8 cellular contexts compared by ENCODE assay signal in the genomic region with DNA sequence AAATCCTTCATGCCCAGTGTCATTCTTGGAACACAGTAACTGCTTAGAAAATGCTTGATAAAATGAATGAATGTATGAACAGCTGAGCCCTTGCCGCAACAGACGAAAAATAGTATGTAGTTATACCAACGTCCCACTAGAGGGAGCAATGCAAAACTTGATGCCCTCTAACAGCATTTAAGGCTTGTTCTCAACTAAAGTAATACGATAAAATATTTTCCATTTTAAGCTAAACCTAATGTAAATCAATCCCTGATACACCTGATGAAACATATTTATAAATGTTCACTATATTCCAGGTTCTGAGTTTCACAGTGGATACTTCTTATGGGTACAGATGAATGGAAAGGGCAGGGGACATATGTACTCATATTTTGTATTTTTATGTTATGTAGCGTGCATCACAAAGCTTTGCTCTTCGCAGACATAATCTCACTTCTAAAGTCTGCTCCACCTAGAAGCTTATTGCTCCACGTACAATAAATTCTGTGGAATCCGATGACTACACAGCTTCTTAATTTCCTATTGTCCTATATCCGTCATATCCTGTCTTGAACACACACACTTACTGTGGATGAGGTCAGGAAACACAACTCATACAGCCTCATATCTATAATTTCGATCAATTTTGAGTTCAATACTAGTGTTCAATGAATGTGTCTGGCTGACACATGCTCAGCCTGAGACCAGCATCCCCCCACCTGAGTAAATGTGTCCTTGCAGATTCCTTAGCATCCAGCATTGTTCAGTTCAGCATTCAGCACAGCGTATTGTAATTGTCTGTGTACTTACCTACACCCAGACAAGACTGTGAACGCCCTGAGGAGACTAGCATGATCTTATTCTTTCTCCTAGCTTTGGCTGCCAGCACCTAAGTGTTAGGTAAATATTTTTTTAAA. TPM values are rescaled to one million over a fixed set of nuclear protein-coding genes. Genes with fewer than 3 reads are reported as not detected.
DNase-seq lines count a peak whose midpoint lies in the region; ATAC-seq and TF ChIP-seq lines count a peak whose summit lies in the region.

No MANE protein-coding gene starts in this region.

- DNase-seq in ACHN = peak; percentile 64
- peak; percentile 41 for DNase-seq in GM10248 (ENCODE audit: extremely low spot score)
- DNase-seq in central memory CD4-positive, alpha-beta T cell = peak; percentile 48
- no peak for DNase-seq in lung (ENCODE audit: low spot score)
- no peak for DNase-seq in HPDE6-E6E7 (ENCODE audit: extremely low spot score)

- H3K4me3 ChIP-seq in OCI-LY3 (ENCODE audit: low read length) = peak overlapping the region; percentile 59
- no peak overlapping the region for H3K4me3 ChIP-seq in lung

- H3K36me3 ChIP-seq in OCI-LY3 (replicated peaks; ENCODE audit: low read depth, low read length) (no peaks in the 10 kb centered on the region), lung (ENCODE audit: control insufficient read depth in 2 of 2, insufficient read depth in 2 of 2, low read length in 2 of 2) (no peaks in the 10 kb centered on the region)

- TF ChIP-seq CTCF in GM10248 (IDR thresholded peaks at IDR 0.05; ENCODE audit: control extremely low read depth, extremely low read depth, low read depth, missing control alignments) (peak; percentile 65), OCI-LY3 (IDR thresholded peaks at IDR 0.05; ENCODE audit: low read depth, low read length) (peak; percentile 90), lung (IDR thresholded peaks at IDR 0.05; ENCODE audit: control extremely low read depth, extremely low read depth) (peak; percentile 30)

- in situ Hi-C loops in ACHN (cut with HindIII; ENCODE audit: low pct_ligation_motif_present, low pct_unique_long_range_greater_than_20kb, low sequenced_read_pairs) = no loop called here

- H4K20me1 ChIP-seq in OCI-LY3 (ENCODE audit: insufficient read depth, low read length) = no peaks in the 10 kb centered on the region

- WGBS in lung, 2 donors = 35 to 41% methylated on average over 12 of the region's 12 CpGs

- H3K27me3 ChIP-seq in OCI-LY3 (ENCODE audit: low read depth, low read length) (peaks cover 22% of the 10 kb centered on the region), lung (ENCODE audit: control insufficient read depth, insufficient read depth) (no peaks in the 10 kb centered on the region)

- H3K79me2 ChIP-seq in OCI-LY3 (ENCODE audit: low read length) = peaks cover 6% of the 10 kb centered on the region

- H3K4me1 ChIP-seq in OCI-LY3 (ENCODE audit: low read length) (peaks cover 16% of the 10 kb centered on the region), lung (ENCODE audit: control insufficient read depth in 2 of 2, insufficient read depth in 2 of 2, low read length in 2 of 2) (no peaks in the 10 kb centered on the region)

- POLR2A ChIA-PET in GM10248 (lab: Yijun Ruan, JAX) = no interaction called here

- H3K27ac ChIP-seq in OCI-LY3 (ENCODE audit: low read length) = no peak overlapping the region
- H3K27ac ChIP-seq in lung (ENCODE audit: low read depth in 1 of 2, low read length in 1 of 2) = peak overlapping the region; percentile 9 to 25

- H3K9me3 ChIP-seq in OCI-LY3 (ENCODE audit: insufficient read depth, low read length) = no peaks in the 10 kb centered on the region
- no peaks in the 10 kb centered on the region for H3K9me3 ChIP-seq in lung (ENCODE audit: control insufficient read depth in 2 of 2, insufficient read depth in 1 of 2, low read length in 1 of 2)

- ATAC-seq in HG03432 (IDR thresholded peaks at IDR 0.05; ENCODE audit: unreplicated experiment) = peak; percentile 40
- no peak for ATAC-seq in lung (ENCODE audit: insufficient read depth, low FRiP score)
- no peak for ATAC-seq in GM19455 (IDR thresholded peaks at IDR 0.05; ENCODE audit: unreplicated experiment)

- peak overlapping the region; percentile 73 for H3K4me2 ChIP-seq in OCI-LY3 (ENCODE audit: low read length)

- peak overlapping the region; percentile 96 for H2AFZ ChIP-seq in OCI-LY3 (ENCODE audit: low read depth, low read length)

- CTCF ChIA-PET in GM10248 (lab: Yijun Ruan, JAX) = interaction anchor here (0.5 to 8.2 kb wide), 45 partner anchors 10 to 615 kb away, joined by 3 to 190 read pairs (median 5); partner anchors contain the start of genes C1orf74, IRF6 and TRAF3IP3

- H3K9ac ChIP-seq in OCI-LY3 (ENCODE audit: low read length) = peak overlapping the region; percentile 7; the same call in 1 of the 2 replicates

RNA-seq across cellular contexts. Expression of gene UTP25, which starts 4.4 kb away (rescaled TPM):
- 1 to 10 TPM; 6.2 to 7.3 TPM for total RNA-seq in lung
- 1 to 10 TPM; 1.8 to 3.1 TPM for polyA plus RNA-seq in lung

RNA-seq across cellular contexts. Expression of gene IRF6, which starts 17.4 kb away (rescaled TPM):
- total RNA-seq in lung = 10 to 100 TPM; 28.3 to 29.2 TPM
- polyA plus RNA-seq in lung = 1 to 10 TPM; 8.7 to 9.0 TPM

RNA-seq across cellular contexts. Expression of gene C1orf74, which starts 39.0 kb away (rescaled TPM):
- total RNA-seq in lung = 1 to 10 TPM; 1.8 to 2.5 TPM
- 1 to 10 TPM in 1 of 2 donors, under 1 TPM in 1; 0.75 to 1.2 TPM for polyA plus RNA-seq in lung

Comparison
In these comparisons a context has a peak if more than half of its experiments do, and no peak if none do; other contexts are left out.
1. DNase-seq: peak in ACHN (single experiment), GM10248 (single experiment) and central memory CD4-positive, alpha-beta T cell (single experiment); none in lung (single experiment) and HPDE6-E6E7 (single experiment).
2. CTCF ChIP-seq: peak in every context shown above with its lines; median percentile 90 in OCI-LY3; 65 in GM10248; 30 in lung.